20 cellular contexts compared by ENCODE assay signal in genomic region chr2:238786379-238786778, GRCh38.
"Had no signal": no experiment of that assay in that cellular context is flagged by ENCODE, and none has a peak within 500 bp of the region (broad histone marks: within the 10 kb centered on the region; RNA-seq: fewer than 3 reads in every experiment).

No MANE protein-coding gene starts in this region.

- H3K36me3 ChIP-seq: left ventricle myocardium inferior, prostate gland, thoracic aorta had no signal

- H3K4me3 ChIP-seq: left ventricle myocardium inferior, prostate gland, thoracic aorta had no signal

- H3K36me3 Mint-ChIP-seq: memory B cell, natural killer cell had no signal

- H3K4me1 Mint-ChIP-seq: activated CD4-positive, alpha-beta T cell treated with anti-CD3 and anti-CD28 coated beads, Interleukin-2, amount 10 ng/mL, durations not matched to agents 24 days and 14 days; memory B cell; natural killer cell had no signal

- H3K4me3 Mint-ChIP-seq: activated CD4-positive, alpha-beta T cell treated with anti-CD3 and anti-CD28 coated beads, Interleukin-2, amount 10 ng/mL, durations not matched to agents 24 days and 14 days; activated CD8-positive, alpha-beta T cell treated with anti-CD3 and anti-CD28 coated beads, Interleukin-2, amount 10 ng/mL, durations not matched to agents 7 days and 5 days; activated T-cell treated with anti-CD3 and anti-CD28 coated beads, Interleukin-2, amount 50 U/mL, for 72 hours; effector memory CD8-positive, alpha-beta T cell; memory B cell; natural killer cell; stimulated activated naive CD8-positive, alpha-beta T cell treated with anti-CD3 and anti-CD28 coated beads, Interleukin-15, Interleukin-2, amounts not matched to agents 100 ng/mL and 50 ng/mL, for 24 hours had no signal

- H3K27ac Mint-ChIP-seq: activated CD4-positive, alpha-beta T cell treated with anti-CD3 and anti-CD28 coated beads, Interleukin-2, amount 10 ng/mL, durations not matched to agents 24 days and 14 days; activated CD8-positive, alpha-beta T cell treated with anti-CD3 and anti-CD28 coated beads, Interleukin-2, amount 10 ng/mL, durations not matched to agents 7 days and 5 days; activated T-cell treated with anti-CD3 and anti-CD28 coated beads, Interleukin-2, amount 50 U/mL, for 72 hours; effector memory CD8-positive, alpha-beta T cell; memory B cell; natural killer cell; stimulated activated naive CD8-positive, alpha-beta T cell treated with anti-CD3 and anti-CD28 coated beads, Interleukin-15, Interleukin-2, amounts not matched to agents 100 ng/mL and 50 ng/mL, for 24 hours had no signal

- H3K27me3 Mint-ChIP-seq: activated CD4-positive, alpha-beta T cell treated with anti-CD3 and anti-CD28 coated beads, Interleukin-2, amount 10 ng/mL, durations not matched to agents 24 days and 14 days had no signal

- H3K9me3 Mint-ChIP-seq: activated CD4-positive, alpha-beta T cell treated with anti-CD3 and anti-CD28 coated beads, Interleukin-2, amount 10 ng/mL, durations not matched to agents 24 days and 14 days; activated T-cell treated with anti-CD3 and anti-CD28 coated beads, Interleukin-2, amount 50 U/mL, for 72 hours; effector memory CD8-positive, alpha-beta T cell; memory B cell; natural killer cell; stimulated activated naive CD8-positive, alpha-beta T cell treated with anti-CD3 and anti-CD28 coated beads, Interleukin-15, Interleukin-2, amounts not matched to agents 100 ng/mL and 50 ng/mL, for 24 hours had no signal

- ATAC-seq: activated CD8-positive, alpha-beta T cell treated with anti-CD3 and anti-CD28 coated beads, Interleukin-2, amount 10 ng/mL, durations not matched to agents 7 days and 5 days; activated T-cell treated with anti-CD3 and anti-CD28 coated beads, Interleukin-2, amount 50 U/mL, for 72 hours; effector memory CD8-positive, alpha-beta T cell; natural killer cell; right cardiac atrium had no signal

- H3K4me1 ChIP-seq: left ventricle myocardium inferior, prostate gland had no signal

- H3K27ac ChIP-seq: epithelial cell of prostate, left ventricle myocardium inferior, thoracic aorta had no signal

- DNase-seq: activated CD4-positive, alpha-beta T cell treated with anti-CD3 and anti-CD28 coated beads, Interleukin-2, amount 10 ng/mL, durations not matched to agents 24 days and 14 days; activated CD4-positive, CD25-positive, alpha-beta regulatory T cell; activated CD8-positive, alpha-beta memory T cell treated with anti-CD3 and anti-CD28 coated beads, Interleukin-2, amount 50 U/mL, for 48 hours; activated CD8-positive, alpha-beta T cell treated with anti-CD3 and anti-CD28 coated beads, Interleukin-2, amount 10 ng/mL, durations not matched to agents 7 days and 5 days; activated T-cell treated with anti-CD3 and anti-CD28 coated beads, Interleukin-2, amount 50 U/mL, for 72 hours; aorta; dermis blood vessel endothelial cell; effector memory CD8-positive, alpha-beta T cell; hypothalamus; left ventricle myocardium inferior; natural killer cell; nucleus accumbens; right cardiac atrium; small intestine; SW 1271 had no signal

- H3K9me3 ChIP-seq: left ventricle myocardium inferior, prostate gland, thoracic aorta had no signal
